ENCODE assay signal across 20 cellular contexts in genomic region chr6:151730496-151730870, GRCh38.
"Had no signal": no experiment of that assay in that cellular context is flagged by ENCODE, and none has a peak within 500 bp of the region (broad histone marks: within the 10 kb centered on the region; RNA-seq: fewer than 3 reads in every experiment).

No MANE protein-coding gene starts in this region.

- DNase-seq: dermis blood vessel endothelial cell; dorsolateral prefrontal cortex; effector CD4-positive, alpha-beta T cell; effector memory CD4-positive, alpha-beta T cell; erythroblast; esophagus squamous epithelium; foreskin keratinocyte; heart left ventricle; hypothalamus; immature natural killer cell; islet precursor cell; kidney; kidney glomerular epithelial cell; left colon; left ventricle myocardium inferior; midbrain; naive thymus-derived CD4-positive, alpha-beta T cell had no signal

- H3K27ac Mint-ChIP-seq: immature natural killer cell; memory B cell; naive thymus-derived CD4-positive, alpha-beta T cell had no signal

- H3K9me3 Mint-ChIP-seq: immature natural killer cell had no signal

- H3K4me1 Mint-ChIP-seq: immature natural killer cell had no signal

- H3K4me3 Mint-ChIP-seq: immature natural killer cell; memory B cell; naive thymus-derived CD4-positive, alpha-beta T cell had no signal

- ATAC-seq: gastroesophageal sphincter; left colon; left lobe of liver; naive thymus-derived CD4-positive, alpha-beta T cell had no signal

- H3K36me3 Mint-ChIP-seq: immature natural killer cell had no signal

- H3K27me3 Mint-ChIP-seq: memory B cell had no signal
